ENCODE assay signal across 1 cellular context in the genomic region with DNA sequence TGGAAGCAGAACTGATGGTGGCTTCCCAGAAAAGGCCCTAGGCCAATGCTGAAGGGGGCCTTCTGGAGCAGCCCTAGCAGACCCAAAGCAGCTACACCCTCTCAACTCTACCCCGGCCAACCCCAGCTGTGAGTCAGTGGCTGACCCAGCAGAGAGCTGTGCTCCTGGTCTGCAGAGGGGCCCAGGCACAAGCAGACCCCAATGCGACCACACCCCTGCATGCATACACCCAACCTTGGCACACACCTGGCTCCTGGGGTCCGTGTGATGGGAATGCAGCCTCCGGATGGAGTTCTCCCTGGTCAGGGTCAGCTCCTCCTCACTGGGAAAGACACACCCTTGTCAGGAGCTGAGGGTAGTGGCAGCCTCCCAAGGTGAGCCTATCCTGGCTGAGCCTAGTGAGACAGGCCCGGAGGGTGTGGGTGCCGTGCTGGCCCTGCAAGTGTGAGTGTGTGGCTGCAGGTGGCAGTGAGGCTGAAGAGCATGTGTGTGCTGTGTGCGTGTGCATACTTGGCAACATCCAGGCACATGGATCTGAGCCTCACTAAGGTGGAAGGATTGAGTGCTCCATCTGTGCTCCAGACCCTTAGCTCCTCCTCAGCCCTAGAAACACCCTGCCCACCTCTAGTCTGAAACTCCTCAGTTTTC.
TF ChIP-seq lines count a peak whose summit lies in the region.

No MANE protein-coding gene starts in this region.

TF ChIP-seq in GM23338, 12 proteins besides CTCF, POLR2A, EP300 and RAD21 (continued from another document):
- TF ChIP-seq, protein P1, sequence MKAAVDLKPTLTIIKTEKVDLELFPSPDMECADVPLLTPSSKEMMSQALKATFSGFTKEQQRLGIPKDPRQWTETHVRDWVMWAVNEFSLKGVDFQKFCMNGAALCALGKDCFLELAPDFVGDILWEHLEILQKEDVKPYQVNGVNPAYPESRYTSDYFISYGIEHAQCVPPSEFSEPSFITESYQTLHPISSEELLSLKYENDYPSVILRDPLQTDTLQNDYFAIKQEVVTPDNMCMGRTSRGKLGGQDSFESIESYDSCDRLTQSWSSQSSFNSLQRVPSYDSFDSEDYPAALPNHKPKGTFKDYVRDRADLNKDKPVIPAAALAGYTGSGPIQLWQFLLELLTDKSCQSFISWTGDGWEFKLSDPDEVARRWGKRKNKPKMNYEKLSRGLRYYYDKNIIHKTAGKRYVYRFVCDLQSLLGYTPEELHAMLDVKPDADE (IDR thresholded peaks at IDR 0.05), result no peak
- TF ChIP-seq POLR2AphosphoS5 (IDR thresholded peaks at IDR 0.05; ENCODE audit: low read depth) (no peak), JUNB (IDR thresholded peaks at IDR 0.05; ENCODE audit: unreplicated experiment) (no peak)
